In genomic region chr12:53324113-53324778, GRCh38 we compare ENCODE assay signal across 8 cellular contexts. TPM values are rescaled to one million over a fixed set of nuclear protein-coding genes. Genes with fewer than 3 reads are reported as not detected.
DNase-seq lines count a peak whose midpoint lies in the region; ATAC-seq and TF ChIP-seq lines count a peak whose summit lies in the region.

No MANE protein-coding gene starts in this region.

- ATAC-seq in Right ventricle myocardium superior (ENCODE audit: poor library complexity), result no peak
- no peak for ATAC-seq in Right ventricle myocardium inferior

- DNase-seq in Right ventricle myocardium superior (peak; percentile 65), Right ventricle myocardium inferior (ENCODE audit: missing footprints) (no peak), NAMALWA (ENCODE audit: low spot score) (peak; percentile 84), epithelial cell of proximal tubule (ENCODE audit: low read depth) (no peak), midbrain (lab: John Stamatoyannopoulos, UW) (no peak), NCI-H446 treated with DMSO at 0.1 percent for 48 hours (lab: John Stamatoyannopoulos, UW) (no peak)
- DNase-seq in activated CD8-positive, alpha-beta memory T cell treated with anti-CD3 and anti-CD28 coated beads, Interleukin-2, amount 50 U/mL, for 4 hours, result peak; percentile 51

- intact Hi-C loops in Right ventricle myocardium superior (cut with DNase I) (loop anchor here (1.0 to 10.0 kb wide), 2 partner anchors 21 to 181 kb away; partner anchors contain the start of genes NPFF and TARBP2), Right ventricle myocardium inferior (cut with DNase I) (loop anchor here (1.0 to 2.0 kb wide), 2 partner anchors 21 to 185 kb away; no protein-coding TSS in a partner anchor)

- H3K4me3 ChIP-seq in epithelial cell of proximal tubule (ENCODE audit: low read depth, low read length), result peak overlapping the region; percentile 74
- peak overlapping the region; percentile 88 to 92 for H3K4me3 ChIP-seq in neutrophil (ENCODE audit: low read depth in 1 of 2, low read length in 1 of 2)

- H3K27me3 ChIP-seq in neutrophil, result peaks cover 40% of the 10 kb centered on the region

- peaks cover 44 to 52% of the 10 kb centered on the region in 2 experiments for H3K4me1 ChIP-seq in neutrophil (ENCODE audit: control insufficient read depth in 1 of 2, insufficient read depth in 1 of 2, low read depth in 1 of 2, low read length in 1 of 2)

- no peaks in the 10 kb centered on the region for H3K36me3 ChIP-seq in neutrophil

- H3K9me3 ChIP-seq in neutrophil, result no peaks in the 10 kb centered on the region

- peak overlapping the region; percentile 88 for H3K27ac ChIP-seq in neutrophil

- peak; percentile 1 for TF ChIP-seq CTCF in epithelial cell of proximal tubule (conservative IDR thresholded peaks at IDR 0.05; ENCODE audit: low read depth, low read length)
- TF ChIP-seq CTCF in neutrophil (IDR thresholded peaks at IDR 0.05), result no peak

RNA-seq across cellular contexts. Expression of gene AAAS, which starts 2.8 kb away (rescaled TPM):
- total RNA-seq in Right ventricle myocardium superior (40.9 TPM), Right ventricle myocardium inferior (38.5 TPM), epithelial cell of proximal tubule (80.3 and 84.5 TPM in 2 replicates)

RNA-seq across cellular contexts. Expression of gene SP7, which starts 11.9 kb away (rescaled TPM):
- total RNA-seq in Right ventricle myocardium superior (not detected), Right ventricle myocardium inferior (not detected), epithelial cell of proximal tubule (not detected in 2 replicates)

RNA-seq across cellular contexts. Expression of gene MYG1, which starts 24.8 kb away (rescaled TPM):
- total RNA-seq in Right ventricle myocardium superior (37.0 TPM), Right ventricle myocardium inferior (38.5 TPM), epithelial cell of proximal tubule (65.3 and 70.9 TPM in 2 replicates)

RNA-seq across cellular contexts. Expression of gene PFDN5, which starts 28.9 kb away (rescaled TPM):
- 359 TPM for total RNA-seq in Right ventricle myocardium superior
- total RNA-seq in Right ventricle myocardium inferior, result 392 TPM
- total RNA-seq in epithelial cell of proximal tubule, result 353 and 443 TPM in 2 replicates

RNA-seq across cellular contexts. Expression of gene SP1, which starts 55.7 kb away (rescaled TPM):
- total RNA-seq in Right ventricle myocardium superior (26.3 TPM), Right ventricle myocardium inferior (31.3 TPM), epithelial cell of proximal tubule (29.2 and 33.6 TPM in 2 replicates)

Comparison
In these comparisons a context has a peak if more than half of its experiments do, and no peak if none do; other contexts are left out.
1. DNase-seq: peak in Right ventricle myocardium superior (single experiment), NAMALWA (single experiment) and activated CD8-positive, alpha-beta memory T cell treated with anti-CD3 and anti-CD28 coated beads, Interleukin-2, amount 50 U/mL, for 4 hours (single experiment); none in Right ventricle myocardium inferior (single experiment), epithelial cell of proximal tubule (single experiment), midbrain (single experiment) and NCI-H446 treated with DMSO at 0.1 percent for 48 hours (single experiment).